In genomic region chr17:2189231-2189630, GRCh38 we compare ENCODE assay signal across 18 cellular contexts.
DNase-seq lines count a peak whose midpoint lies in the region; ATAC-seq and TF ChIP-seq lines count a peak whose summit lies in the region.
"Had no signal": no experiment of that assay in that cellular context is flagged by ENCODE, and none has a peak within 500 bp of the region (broad histone marks: within the 10 kb centered on the region; RNA-seq: fewer than 3 reads in every experiment).

No MANE protein-coding gene starts in this region.

- DNase-seq in SK-N-SH (no peak), heart right ventricle (no peak), sigmoid colon (no peak), vagina (ENCODE audit: extremely low spot score in 2 of 2) (no peak), foreskin melanocyte (no peak), mucosa of gallbladder (ENCODE audit: low spot score) (no peak), HuH-7 (ENCODE audit: low spot score) (no peak)
- DNase-seq: activated CD4-positive, alpha-beta T cell treated with anti-CD3 and anti-CD28 coated beads for 1 hour; activated naive CD4-positive, alpha-beta T cell treated with Interleukin-2 at 50 U/mL for 16 hours; CD8-positive, alpha-beta memory T cell; effector memory CD4-positive, alpha-beta T cell; H7; islet precursor cell; NCI-H2107; stimulated activated CD8-positive, alpha-beta memory T cell treated with anti-CD3 and anti-CD28 coated beads, Interleukin-4, amount 100 ng/mL, for 48 hours had no signal

- no peaks in the 10 kb centered on the region for H3K9me2 ChIP-seq in SK-N-SH

- H3K9me3 ChIP-seq in SK-N-SH (no peaks in the 10 kb centered on the region), heart right ventricle (no peaks in the 10 kb centered on the region), sigmoid colon (no peaks in the 10 kb centered on the region), vagina (no peaks in the 10 kb centered on the region)
- H3K9me3 ChIP-seq: prostate gland had no signal

- no peak overlapping the region for H3K9ac ChIP-seq in SK-N-SH

- no peak for TF ChIP-seq RAD21 in SK-N-SH (IDR thresholded peaks at IDR 0.05; ENCODE audit: low read length)

- intact Hi-C loops in heart right ventricle (cut with DNase I) (loop anchor here in 1 of 10 donors (10.0 kb wide), 1 partner anchor 64 kb away; no protein-coding TSS in a partner anchor), sigmoid colon (cut with DNase I) (no loop called here), vagina (cut with DNase I) (no loop called here)

- peaks cover 33% of the 10 kb centered on the region for H3F3A ChIP-seq in SK-N-SH (replicated peaks; ENCODE audit: insufficient read depth)

- peaks cover 6 to 13% of the 10 kb centered on the region in 2 experiments for H3K36me3 ChIP-seq in SK-N-SH (replicated peaks in 1 of 2; ENCODE audit: control insufficient read depth in 1 of 2, insufficient read depth in 2 of 2, low read length in 1 of 2)
- peaks cover 0 to 56% (median 12%) of the 10 kb centered on the region in 9 donors for H3K36me3 ChIP-seq in heart right ventricle
- H3K36me3 ChIP-seq in sigmoid colon: peaks cover 0 to 35% (median 14%) of the 10 kb centered on the region in 4 donors
- H3K36me3 ChIP-seq in vagina: peaks cover 0 to 22% of the 10 kb centered on the region in 2 donors

- H3K4me3 ChIP-seq in SK-N-SH (ENCODE audit: low read depth in 2 of 2, low read length in 1 of 2) (no peak overlapping the region), heart right ventricle (no peak overlapping the region), sigmoid colon (no peak overlapping the region), vagina (no peak overlapping the region)
- H3K4me3 ChIP-seq: prostate gland had no signal

- peaks cover 11% of the 10 kb centered on the region; the same call in 1 of the 2 replicates for H3K79me2 ChIP-seq in SK-N-SH (ENCODE audit: insufficient read depth)

- CTCF ChIA-PET in SK-N-SH (lab: Yijun Ruan, JAX): interaction anchor here (0.6 to 1.6 kb wide), 4 partner anchors 11 to 134 kb away, joined by 3 to 4 read pairs (median 4); partner anchors contain the start of gene HIC1

- no peaks in the 10 kb centered on the region for H4K20me1 ChIP-seq in SK-N-SH (ENCODE audit: insufficient read depth)

- H3K27me3 ChIP-seq in SK-N-SH (ENCODE audit: insufficient read depth) (no peaks in the 10 kb centered on the region), heart right ventricle (no peaks in the 10 kb centered on the region), sigmoid colon (no peaks in the 10 kb centered on the region), vagina (no peaks in the 10 kb centered on the region)

- TF ChIP-seq POLR2A in sigmoid colon (IDR thresholded peaks at IDR 0.05) (no peak), vagina (IDR thresholded peaks at IDR 0.05) (no peak)

- no peak overlapping the region for H3K4me2 ChIP-seq in SK-N-SH

- 100% methylated on average over 3 of the region's 4 CpGs for WGBS in SK-N-SH (ENCODE audit: low lambda C conversion rate)
- WGBS in heart right ventricle, 2 donors: 33 to 41% methylated on average over 4 of the region's 4 CpGs
- 82 to 93% methylated on average over 4 of the region's 4 CpGs for WGBS in sigmoid colon, 2 donors

- TF ChIP-seq CTCF in SK-N-SH (IDR thresholded peaks at IDR 0.05) (no peak), heart right ventricle (IDR thresholded peaks at IDR 0.05) (no peak), sigmoid colon (IDR thresholded peaks at IDR 0.05) (no peak), vagina (IDR thresholded peaks at IDR 0.05) (no peak)

- no peak overlapping the region for H2AFZ ChIP-seq in SK-N-SH (ENCODE audit: low read depth)

- H3K27ac ChIP-seq in SK-N-SH (ENCODE audit: low read depth in 2 of 2, low read length in 1 of 2): peak overlapping the region; percentile 14 to 95; a peak in 2 of 4 replicates
- peak overlapping the region; percentile 0 to 87 (median 72) for H3K27ac ChIP-seq in heart right ventricle
- peak overlapping the region in 3 of 4 donors; percentile 33 to 49 (median 36) for H3K27ac ChIP-seq in sigmoid colon
- H3K27ac ChIP-seq in vagina: peak overlapping the region; percentile 52
- H3K27ac ChIP-seq: 22Rv1, prostate gland had no signal

- POLR2A ChIA-PET in SK-N-SH (lab: Yijun Ruan, JAX): no interaction called here

- TF ChIP-seq EP300 in SK-N-SH (IDR thresholded peaks at IDR 0.05; ENCODE audit: borderline replicate concordance in 1 of 2, low read depth in 1 of 2, low read length in 1 of 2) (no peak), sigmoid colon (IDR thresholded peaks at IDR 0.05) (no peak)

- H3K4me1 ChIP-seq in SK-N-SH (ENCODE audit: control insufficient read depth in 1 of 2, insufficient read depth in 2 of 2, low read depth in 1 of 2, low read length in 1 of 2): peaks cover 20 to 54% of the 10 kb centered on the region in 2 experiments
- peaks cover 24 to 60% (median 54%) of the 10 kb centered on the region in 9 donors for H3K4me1 ChIP-seq in heart right ventricle
- H3K4me1 ChIP-seq in sigmoid colon: peaks cover 0 to 41% (median 28%) of the 10 kb centered on the region in 4 donors
- H3K4me1 ChIP-seq in vagina: peaks cover 35% of the 10 kb centered on the region
- H3K4me1 ChIP-seq: prostate gland had no signal

- ATAC-seq in SK-N-SH treated with all-trans-retinoic acid at 6 μM for 48 hours (no peak), heart right ventricle (peak; percentile 27 to 70 (median 42))

TF ChIP-seq in SK-N-SH, 30 proteins besides CTCF, POLR2A, EP300 and RAD21 (continues in another document):
- no peak for TF ChIP-seq USF1 (IDR thresholded peaks at IDR 0.05; ENCODE audit: borderline replicate concordance, low read depth)
- TF ChIP-seq TAF1 (IDR thresholded peaks at IDR 0.05; ENCODE audit: borderline replicate concordance, low read depth, low read length): no peak
- no peak for TF ChIP-seq GATA2 (CRISPR knock-in tag; IDR thresholded peaks at IDR 0.05)
- no peak for TF ChIP-seq ELF1 (IDR thresholded peaks at IDR 0.05)
- TF ChIP-seq USF2 (IDR thresholded peaks at IDR 0.05; ENCODE audit: borderline replicate concordance, low read depth, low read length): no peak
- TF ChIP-seq MAX (IDR thresholded peaks at IDR 0.05; ENCODE audit: low read depth): no peak
- TF ChIP-seq FOXJ3 (CRISPR knock-in tag; IDR thresholded peaks at IDR 0.05): no peak
- no peak for TF ChIP-seq RCOR1 (IDR thresholded peaks at IDR 0.05; ENCODE audit: low read length)
- TF ChIP-seq RXRA (IDR thresholded peaks at IDR 0.05; ENCODE audit: borderline replicate concordance, low read depth): no peak
- no peak for TF ChIP-seq MEF2A (IDR thresholded peaks at IDR 0.05; ENCODE audit: borderline replicate concordance, low read depth)
- TF ChIP-seq FOXM1 (IDR thresholded peaks at IDR 0.05; ENCODE audit: low read depth): no peak
- TF ChIP-seq TCF12 (IDR thresholded peaks at IDR 0.05): no peak

TF ChIP-seq in SK-N-SH treated with all-trans-retinoic acid at 6 μM for 48 hours, 23 proteins besides CTCF, POLR2A, EP300 and RAD21:
- TF ChIP-seq ISL1 (CRISPR knock-in tag; IDR thresholded peaks at IDR 0.05) (no peak), TSHZ2 (CRISPR knock-in tag; IDR thresholded peaks at IDR 0.05) (no peak), ZNF8 (CRISPR knock-in tag; IDR thresholded peaks at IDR 0.05) (no peak), ZFP3 (CRISPR knock-in tag; IDR thresholded peaks at IDR 0.05) (no peak), PATZ1 (CRISPR knock-in tag; IDR thresholded peaks at IDR 0.05; ENCODE audit: borderline replicate concordance) (no peak), PPARA (CRISPR knock-in tag; IDR thresholded peaks at IDR 0.05; ENCODE audit: borderline replicate concordance) (no peak), SNAI2 (CRISPR knock-in tag; IDR thresholded peaks at IDR 0.05) (no peak), ZNF565 (CRISPR knock-in tag; conservative IDR thresholded peaks at IDR 0.05; ENCODE audit: low read depth) (no peak), ZC3H10 (CRISPR knock-in tag; IDR thresholded peaks at IDR 0.05) (no peak)
